Comparison of ENCODE assay signal across 9 cellular contexts in genomic region chr1:204406621-204407020, GRCh38. TPM values are rescaled to one million over a fixed set of nuclear protein-coding genes. Genes with fewer than 3 reads are reported as not detected.
DNase-seq lines count a peak whose midpoint lies in the region; ATAC-seq, FAIRE-seq and TF ChIP-seq lines count a peak whose summit lies in the region.
"Had no signal": no experiment of that assay in that cellular context is flagged by ENCODE, and none has a peak within 500 bp of the region (broad histone marks: within the 10 kb centered on the region; RNA-seq: fewer than 3 reads in every experiment).

No MANE protein-coding gene starts in this region.

- peak overlapping the region; percentile 74 for H3K4me2 ChIP-seq in keratinocyte (ENCODE audit: control insufficient read depth, extremely low read depth, insufficient read depth, low read depth, low read length)

- WGBS in suprapubic skin = 55% methylated on average over 4 of the region's 4 CpGs

- H3K36me3 Mint-ChIP-seq in activated CD4-positive, alpha-beta T cell treated with anti-CD3 and anti-CD28 coated beads, Interleukin-2, amount 10 ng/mL, durations not matched to agents 24 days and 14 days (ENCODE audit: low read depth) = peaks cover 65% of the 10 kb centered on the region
- peaks cover 62% of the 10 kb centered on the region for H3K36me3 Mint-ChIP-seq in activated naive CD8-positive, alpha-beta T cell treated with anti-CD3 and anti-CD28 coated beads for 36 hours

- peak overlapping the region; percentile 97 for H3K4me3 Mint-ChIP-seq in activated CD4-positive, alpha-beta T cell treated with anti-CD3 and anti-CD28 coated beads, Interleukin-2, amount 10 ng/mL, durations not matched to agents 24 days and 14 days
- peak overlapping the region; percentile 99 for H3K4me3 Mint-ChIP-seq in activated naive CD8-positive, alpha-beta T cell treated with anti-CD3 and anti-CD28 coated beads for 36 hours

- H3K36me3 ChIP-seq in keratinocyte (ENCODE audit: control insufficient read depth in 2 of 2, extremely low read depth in 1 of 2, insufficient read depth in 2 of 2, low read length in 2 of 2) (peaks cover 12 to 27% of the 10 kb centered on the region in 2 experiments), suprapubic skin (peaks cover 27% of the 10 kb centered on the region)

- peaks cover 13% of the 10 kb centered on the region for H3K4me1 Mint-ChIP-seq in activated CD4-positive, alpha-beta T cell treated with anti-CD3 and anti-CD28 coated beads, Interleukin-2, amount 10 ng/mL, durations not matched to agents 24 days and 14 days
- peaks cover 19% of the 10 kb centered on the region for H3K4me1 Mint-ChIP-seq in activated naive CD8-positive, alpha-beta T cell treated with anti-CD3 and anti-CD28 coated beads for 36 hours

- FAIRE-seq in keratinocyte (lab: Jason Lieb, UNC) = no peak

- H3K9me3 ChIP-seq in keratinocyte (ENCODE audit: control insufficient read depth, low read depth, low read length) (no peaks in the 10 kb centered on the region), suprapubic skin (no peaks in the 10 kb centered on the region)

- ATAC-seq in GM18505 (IDR thresholded peaks at IDR 0.05; ENCODE audit: unreplicated experiment) = no peak
- no peak for ATAC-seq in GM21515 (IDR thresholded peaks at IDR 0.05; ENCODE audit: unreplicated experiment)

- H4K20me1 ChIP-seq in keratinocyte (ENCODE audit: control insufficient read depth, extremely low read depth, insufficient read depth, low read length) = peaks cover 27% of the 10 kb centered on the region

- H3K9ac ChIP-seq in keratinocyte (ENCODE audit: control insufficient read depth, extremely low read depth, insufficient read depth, low read length) = peak overlapping the region; percentile 99

- H3K27ac Mint-ChIP-seq in activated CD4-positive, alpha-beta T cell treated with anti-CD3 and anti-CD28 coated beads, Interleukin-2, amount 10 ng/mL, durations not matched to agents 24 days and 14 days = no peak overlapping the region
- H3K27ac Mint-ChIP-seq in activated naive CD8-positive, alpha-beta T cell treated with anti-CD3 and anti-CD28 coated beads for 36 hours = peak overlapping the region; percentile 100

- no peaks in the 10 kb centered on the region for H3K27me3 Mint-ChIP-seq in activated CD4-positive, alpha-beta T cell treated with anti-CD3 and anti-CD28 coated beads, Interleukin-2, amount 10 ng/mL, durations not matched to agents 24 days and 14 days
- H3K27me3 Mint-ChIP-seq in activated naive CD8-positive, alpha-beta T cell treated with anti-CD3 and anti-CD28 coated beads for 36 hours = no peaks in the 10 kb centered on the region

- peaks cover 83% of the 10 kb centered on the region for H3K79me2 ChIP-seq in keratinocyte (ENCODE audit: control insufficient read depth, insufficient read depth, low read length)

- H3K9me3 Mint-ChIP-seq in activated CD4-positive, alpha-beta T cell treated with anti-CD3 and anti-CD28 coated beads, Interleukin-2, amount 10 ng/mL, durations not matched to agents 24 days and 14 days = no peaks in the 10 kb centered on the region
- H3K9me3 Mint-ChIP-seq in activated naive CD8-positive, alpha-beta T cell treated with anti-CD3 and anti-CD28 coated beads for 36 hours = no peaks in the 10 kb centered on the region

- TF ChIP-seq EP300 in suprapubic skin (IDR thresholded peaks at IDR 0.05) = no peak

- no peaks in the 10 kb centered on the region for H3K27me3 ChIP-seq in keratinocyte (ENCODE audit: control insufficient read depth, extremely low read depth, insufficient read depth, low read length)
- H3K27me3 ChIP-seq in suprapubic skin = no peaks in the 10 kb centered on the region

- intact Hi-C loops in activated CD4-positive, alpha-beta T cell treated with anti-CD3 and anti-CD28 coated beads, Interleukin-2, amount 10 ng/mL, durations not matched to agents 24 days and 14 days (cut with micrococcal nuclease) = loop anchor here (5.0 kb wide), 1 partner anchor 544 kb away; the partner anchor contains the start of gene SNRPE

- dilution Hi-C loops in keratinocyte (cut with MboI; ENCODE audit: extremely low pct_ligation_motif_present, low sequenced_read_pairs) = no loop called here

- no peak overlapping the region for H2AFZ ChIP-seq in keratinocyte (ENCODE audit: control insufficient read depth, low read length)

- H3K4me1 ChIP-seq in keratinocyte (ENCODE audit: control insufficient read depth, extremely low read depth, insufficient read depth, low read length) (peaks cover 7% of the 10 kb centered on the region), suprapubic skin (peaks cover 32% of the 10 kb centered on the region)

- TF ChIP-seq POLR2A in suprapubic skin (IDR thresholded peaks at IDR 0.05) (no peak), GM18505 (IDR thresholded peaks at IDR 0.05; ENCODE audit: borderline replicate concordance, extremely low read depth, insufficient read depth, insufficient read length) (no peak)

- H3K27ac ChIP-seq in keratinocyte (ENCODE audit: control insufficient read depth, insufficient read depth, low read length) (peak overlapping the region; percentile 98), suprapubic skin (no peak overlapping the region)

- DNase-seq in activated CD4-positive, alpha-beta T cell treated with anti-CD3 and anti-CD28 coated beads, Interleukin-2, amount 10 ng/mL, durations not matched to agents 24 days and 14 days = no peak
- no peak for DNase-seq in activated CD4-positive, alpha-beta T cell treated with anti-CD3 and anti-CD28 coated beads for 1 hour
- no peak for DNase-seq in activated naive CD8-positive, alpha-beta T cell treated with anti-CD3 and anti-CD28 coated beads for 36 hours
- DNase-seq in keratinocyte (ENCODE audit: low read depth, low spot score) = no peak
- no peak for DNase-seq in suprapubic skin (ENCODE audit: low spot score in 2 of 2)
- DNase-seq in hippocampal formation (lab: John Stamatoyannopoulos, UW) = no peak
- DNase-seq: NCI-H226 had no signal

- H3K9me1 ChIP-seq in keratinocyte (ENCODE audit: control insufficient read depth, extremely low read depth, insufficient read depth, low read length) = no peaks in the 10 kb centered on the region

- no peak for TF ChIP-seq CTCF in keratinocyte (optimal IDR thresholded peaks at IDR 0.05 in 1 of 3, IDR thresholded peaks at IDR 0.05 in 1 of 3, conservative IDR thresholded peaks at IDR 0.05 in 1 of 3; ENCODE audit: extremely low read depth in 1 of 3, insufficient read depth in 2 of 3, low read length in 3 of 3)
- TF ChIP-seq CTCF in suprapubic skin (IDR thresholded peaks at IDR 0.05) = no peak

- H3K4me3 ChIP-seq in keratinocyte (ENCODE audit: control insufficient read depth in 2 of 3, extremely low read depth in 1 of 3, insufficient read depth in 2 of 3, low read depth in 1 of 3, low read length in 3 of 3) (peak overlapping the region; percentile 16 to 89 (median 88)), suprapubic skin (peak overlapping the region; percentile 70)

RNA-seq across cellular contexts. Expression of gene PPP1R15B, which starts 5.0 kb away (rescaled TPM):
- 70.9 and 74.0 TPM in 2 replicates for total RNA-seq in activated CD4-positive, alpha-beta T cell treated with anti-CD3 and anti-CD28 coated beads, Interleukin-2, amount 10 ng/mL, durations not matched to agents 24 days and 14 days
- 10 to 100 TPM; 78.6 to 79.9 TPM for total RNA-seq in activated naive CD8-positive, alpha-beta T cell treated with anti-CD3 and anti-CD28 coated beads for 36 hours
- 13.7 to 22.8 TPM (median 19.1 TPM) in 3 replicates for polyA plus RNA-seq in keratinocyte
- polyA plus RNA-seq in keratinocyte (2011; ENCODE audit: low read depth) = 18.5 TPM
- 8.2 and 13.5 TPM in 2 replicates for polyA plus RNA-seq in keratinocyte (2011; cell fraction: cytosol; rRNA removed)
- polyA plus RNA-seq in keratinocyte (2011; cell fraction: nucleus; rRNA removed) = 29.7 and 36.0 TPM in 2 replicates
- 15.0 and 20.0 TPM in 2 replicates for polyA plus RNA-seq in keratinocyte (2012; ENCODE audit: low replicate concordance)
- polyA minus RNA-seq in keratinocyte = 19.4 to 27.1 TPM (median 26.7 TPM) in 3 replicates
- 23.6 TPM for polyA minus RNA-seq in keratinocyte (2011; cell fraction: cytosol; rRNA and poly(A)+ RNA removed)
- 41.9 and 58.3 TPM in 2 replicates for polyA minus RNA-seq in keratinocyte (2011; cell fraction: nucleus; rRNA and poly(A)+ RNA removed)
- 10 to 100 TPM; 51.2 to 66.4 (median 56.7) TPM for total RNA-seq in suprapubic skin

RNA-seq across cellular contexts. Expression of gene PLEKHA6, which starts 46.9 kb away (rescaled TPM):
- total RNA-seq in activated CD4-positive, alpha-beta T cell treated with anti-CD3 and anti-CD28 coated beads, Interleukin-2, amount 10 ng/mL, durations not matched to agents 24 days and 14 days = 0.07 and 0.47 TPM in 2 replicates
- 1 to 10 TPM in 1 of 2 experiments, under 1 TPM in 1; 0.74 to 1.5 TPM for total RNA-seq in activated naive CD8-positive, alpha-beta T cell treated with anti-CD3 and anti-CD28 coated beads for 36 hours
- 1.5 to 3.4 TPM (median 1.6 TPM) in 3 replicates for polyA plus RNA-seq in keratinocyte
- polyA plus RNA-seq in keratinocyte (2011; ENCODE audit: low read depth) = 0.95 TPM
- polyA plus RNA-seq in keratinocyte (2011; cell fraction: cytosol; rRNA removed) = 1.6 and 1.9 TPM in 2 replicates
- polyA plus RNA-seq in keratinocyte (2011; cell fraction: nucleus; rRNA removed) = 5.2 and 5.4 TPM in 2 replicates
- 1.9 and 3.8 TPM in 2 replicates for polyA plus RNA-seq in keratinocyte (2012; ENCODE audit: low replicate concordance)
- polyA minus RNA-seq in keratinocyte = 1.4 to 6.6 TPM (median 1.9 TPM) in 3 replicates
- polyA minus RNA-seq in keratinocyte (2011; cell fraction: cytosol; rRNA and poly(A)+ RNA removed) = 0.96 TPM
- polyA minus RNA-seq in keratinocyte (2011; cell fraction: nucleus; rRNA and poly(A)+ RNA removed) = 3.3 and 4.1 TPM in 2 replicates
- 10 to 100 TPM in 3 of 4 donors, 1 to 10 TPM in 1; 3.7 to 15.4 (median 12.8) TPM for total RNA-seq in suprapubic skin
